9 cellular contexts compared by ENCODE assay signal in genomic region chr3:9902372-9903237, GRCh38. TPM values are rescaled to one million over a fixed set of nuclear protein-coding genes. Genes with fewer than 3 reads are reported as not detected.
DNase-seq lines count a peak whose midpoint lies in the region; ATAC-seq, FAIRE-seq and TF ChIP-seq lines count a peak whose summit lies in the region.
"Had no signal": no experiment of that assay in that cellular context is flagged by ENCODE, and none has a peak within 500 bp of the region (broad histone marks: within the 10 kb centered on the region; RNA-seq: fewer than 3 reads in every experiment).

Gene IL17RE (plus strand): TSS chr3:9902848. CDS start chr3:9902933, 85 bp downstream.

- TF ChIP-seq POLR2A in spleen (IDR thresholded peaks at IDR 0.05): no peak

- FAIRE-seq in HTR-8/SVneo (lab: Jason Lieb, UNC): no peak
- FAIRE-seq: A204.1 had no signal

- no peak for ATAC-seq in GM18511 (IDR thresholded peaks at IDR 0.05; ENCODE audit: unreplicated experiment)

- H3K36me3 ChIP-seq in iPS-20b (ENCODE audit: insufficient read depth, low read depth, low read length) (no peaks in the 10 kb centered on the region), spleen (no peaks in the 10 kb centered on the region)

- no peak within 1 kb of the TSS for H3K27ac ChIP-seq in iPS-20b (ENCODE audit: low read length)
- H3K27ac ChIP-seq in spleen: peak within 1 kb of the TSS in 6 of 8 donors; percentile 15 to 61 (median 36)

- H3K27me3 ChIP-seq in iPS-20b (ENCODE audit: insufficient read depth, low read length): no peaks in the 10 kb centered on the region
- H3K27me3 ChIP-seq in spleen (replicated peaks in 1 of 7): no peaks in the 10 kb centered on the region

- 64 to 71% (median 67%) methylated on average over 12 to 13 of the region's 13 CpGs for WGBS in spleen, 5 donors

- H3K9me3 ChIP-seq in iPS-20b (ENCODE audit: insufficient read depth, low read depth, low read length): no peaks in the 10 kb centered on the region
- H3K9me3 ChIP-seq in spleen: no peaks in the 10 kb centered on the region

- H3K4me1 ChIP-seq in iPS-20b (ENCODE audit: insufficient read depth, low read length) (peaks cover 12% of the 10 kb centered on the region), spleen (peaks cover 0 to 28% (median 17%) of the 10 kb centered on the region in 6 donors)

- TF ChIP-seq CTCF in spleen (IDR thresholded peaks at IDR 0.05 in 8 of 11, conservative IDR thresholded peaks at IDR 0.05 in 3 of 11): no peak

- H3K4me3 ChIP-seq in iPS-20b (ENCODE audit: low read length) (peak within 1 kb of the TSS; percentile 6; the same call in 1 of the 2 replicates), spleen (peak within 1 kb of the TSS in 6 of 8 donors; percentile 5 to 56 (median 19))

- no peak within 1 kb of the TSS for H3K9ac ChIP-seq in iPS-20b (ENCODE audit: low read depth, low read length)

- DNase-seq in DMS153 treated with DMSO at 0.1 percent for 48 hours (lab: John Stamatoyannopoulos, UW; ENCODE audit: unreplicated experiment) (peak; percentile 1), DMS153 (lab: John Stamatoyannopoulos, UW) (no peak), spleen (peak; percentile 64), HTR-8/SVneo (ENCODE audit: insufficient read length, low spot score) (no peak), GM19240 (ENCODE audit: insufficient read length, low spot score) (no peak)
- DNase-seq in activated T-cell treated with anti-CD3 and anti-CD28 coated beads, Interleukin-2, amount 50 U/mL, for 48 hours: peak; percentile 36 to 42

- intact Hi-C loops in spleen (cut with DNase I; ENCODE audit: low total_unique reads): no loop called here

RNA-seq across cellular contexts. Expression of gene IL17RE, which starts in this region (rescaled TPM):
- 1 to 10 TPM; 1.0 to 5.1 (median 1.9) TPM for total RNA-seq in spleen
- polyA plus RNA-seq in spleen: 1 to 10 TPM in 1 of 3 donors, under 1 TPM in 2; 0.57 to 1.7 (median 0.64) TPM

Comparison
In these comparisons a context has a peak if more than half of its experiments do, and no peak if none do; other contexts are left out.
1. DNase-seq: peak in DMS153 treated with DMSO at 0.1 percent for 48 hours (single experiment), activated T-cell treated with anti-CD3 and anti-CD28 coated beads, Interleukin-2, amount 50 U/mL, for 48 hours (2 of 2) and spleen (single experiment); none in DMS153 (single experiment), HTR-8/SVneo (single experiment) and GM19240 (single experiment).